Comparison of ENCODE assay signal across 2 cellular contexts in the genomic region with DNA sequence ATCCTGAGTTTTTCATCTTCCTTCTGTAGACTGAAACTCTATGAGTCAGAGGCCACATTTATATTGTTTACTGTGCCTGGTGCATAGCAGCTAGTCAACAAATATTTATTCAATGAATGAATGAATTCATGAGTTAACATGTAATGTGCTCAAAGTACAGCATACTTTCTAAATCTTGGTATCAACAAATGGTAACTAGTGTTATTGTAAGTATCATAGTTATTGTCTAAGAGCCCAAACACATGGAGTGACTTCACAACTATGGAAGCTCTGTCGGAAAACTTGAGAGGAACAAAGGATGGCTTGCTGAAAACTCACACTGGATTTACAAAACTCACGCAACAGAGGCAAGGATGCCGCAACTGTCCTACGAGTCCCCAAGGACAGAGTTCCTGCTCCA.
TF ChIP-seq lines count a peak whose summit lies in the region.

No MANE protein-coding gene starts in this region.

TF ChIP-seq in A549, 52 proteins besides CTCF, POLR2A, EP300 and RAD21:
- TF ChIP-seq CBX2 (IDR thresholded peaks at IDR 0.05; ENCODE audit: borderline replicate concordance, low read depth) = no peak
- TF ChIP-seq FOSL2 (IDR thresholded peaks at IDR 0.05) = no peak
- TF ChIP-seq FOSL2 (CRISPR knock-in tag; IDR thresholded peaks at IDR 0.05) = peak; percentile 60

TF ChIP-seq in HepG2, 621 proteins besides CTCF, POLR2A, EP300 and RAD21:
- no peak for TF ChIP-seq ZBTB10 (CRISPR knock-in tag; IDR thresholded peaks at IDR 0.05; ENCODE audit: borderline replicate concordance)
- TF ChIP-seq CEBPB (IDR thresholded peaks at IDR 0.05; ENCODE audit: borderline replicate concordance, low read depth, low read length) = peak; percentile 22; the same call in 1 of the 2 replicates
- TF ChIP-seq, protein P1, sequence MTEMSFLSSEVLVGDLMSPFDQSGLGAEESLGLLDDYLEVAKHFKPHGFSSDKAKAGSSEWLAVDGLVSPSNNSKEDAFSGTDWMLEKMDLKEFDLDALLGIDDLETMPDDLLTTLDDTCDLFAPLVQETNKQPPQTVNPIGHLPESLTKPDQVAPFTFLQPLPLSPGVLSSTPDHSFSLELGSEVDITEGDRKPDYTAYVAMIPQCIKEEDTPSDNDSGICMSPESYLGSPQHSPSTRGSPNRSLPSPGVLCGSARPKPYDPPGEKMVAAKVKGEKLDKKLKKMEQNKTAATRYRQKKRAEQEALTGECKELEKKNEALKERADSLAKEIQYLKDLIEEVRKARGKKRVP (CRISPR knock-in tag; IDR thresholded peaks at IDR 0.05) = peak in 1 of 2 experiments; percentile 53; a peak in 1 of 4 replicates
